In the genomic region with DNA sequence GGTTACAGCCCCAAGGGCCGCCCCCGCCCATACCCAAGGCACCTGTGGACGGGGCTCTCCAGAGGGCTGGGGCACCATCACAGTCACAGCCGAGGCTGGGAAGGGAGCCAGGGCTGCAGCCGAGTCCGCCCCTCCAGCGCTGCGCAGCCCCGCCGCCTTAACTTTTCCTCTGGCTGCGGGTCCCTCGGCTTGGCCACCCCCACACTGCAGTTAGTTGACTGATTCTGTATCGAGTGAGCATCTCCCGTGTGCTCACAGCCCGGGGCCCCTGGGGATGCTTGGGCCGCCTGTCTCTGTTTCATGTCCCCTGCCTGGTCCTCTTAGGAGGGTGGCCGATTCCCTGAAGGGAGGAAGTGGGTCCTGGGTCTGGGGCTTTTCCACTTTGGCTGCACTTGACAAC, we compare ENCODE assay signal across 23 cellular contexts. TPM values are rescaled to one million over a fixed set of nuclear protein-coding genes. Genes with fewer than 3 reads are reported as not detected.
DNase-seq lines count a peak whose midpoint lies in the region; ATAC-seq and TF ChIP-seq lines count a peak whose summit lies in the region.
"Had no signal": no experiment of that assay in that cellular context is flagged by ENCODE, and none has a peak within 500 bp of the region (broad histone marks: within the 10 kb centered on the region; RNA-seq: fewer than 3 reads in every experiment).

No MANE protein-coding gene starts in this region.

- H3K36me3 ChIP-seq in IMR-90 (ENCODE audit: control insufficient read depth, insufficient read depth, low read length) (no peaks in the 10 kb centered on the region), left ventricle myocardium inferior (no peaks in the 10 kb centered on the region), trophoblast cell (ENCODE audit: control insufficient read depth in 1 of 2, insufficient read depth in 2 of 2, low read length in 2 of 2) (no peaks in the 10 kb centered on the region)

- TF ChIP-seq CTCF in IMR-90 (conservative IDR thresholded peaks at IDR 0.05; ENCODE audit: low read depth, low read length) (no peak), left ventricle myocardium inferior (IDR thresholded peaks at IDR 0.05; ENCODE audit: borderline replicate concordance) (no peak)

- H2BK5ac ChIP-seq in IMR-90 (ENCODE audit: low read depth, low read length, poor library complexity, severe bottlenecking) (no peak overlapping the region), trophoblast cell (ENCODE audit: low read depth, low read length, poor library complexity) (peak overlapping the region; percentile 24)

- DNase-seq in GM03348 (ENCODE audit: low spot score) = peak; percentile 18
- DNase-seq in IMR-90 = no peak
- no peak for DNase-seq in left ventricle myocardium inferior
- no peak for DNase-seq in trophoblast cell
- DNase-seq in EL = no peak
- no peak for DNase-seq in KBM-7
- DNase-seq: activated CD8-positive, alpha-beta T cell treated with anti-CD3 and anti-CD28 coated beads, Interleukin-2, amount 10 ng/mL, durations not matched to agents 7 days and 5 days; activated naive CD8-positive, alpha-beta T cell treated with anti-CD3 and anti-CD28 coated beads, Interleukin-2, amount 50 U/mL, for 24 hours; activated T-cell treated with anti-CD3 and anti-CD28 coated beads, Interleukin-2, amount 50 U/mL, for 24 hours; CD4-positive, CD25-positive, alpha-beta regulatory T cell; mammary epithelial cell; NCI-H1048; NCI-H1694; NCI-H510A; NK-92 treated with Interleukin-12 subunit alpha and Interleukin-12 subunit beta, amount 100 ng/mL, for 24 hours; PC-3; posterior cingulate gyrus; SHP77; stimulated activated CD4-positive, alpha-beta T cell treated with anti-CD3 and anti-CD28 coated beads, Interleukin-12 subunit alpha, Interleukin-12 subunit beta, amount 100 ng/mL, for 4 hours; stimulated activated CD4-positive, alpha-beta T cell treated with anti-CD3 and anti-CD28 coated beads, Interleukin-4, amount 100 ng/mL, for 24 hours had no signal

- H3K27ac ChIP-seq in IMR-90 (ENCODE audit: insufficient read depth, low read length) (no peak overlapping the region), left ventricle myocardium inferior (replicated peaks) (peak overlapping the region; percentile 74), trophoblast cell (ENCODE audit: low read depth, low read length) (no peak overlapping the region)

- H3K4me1 ChIP-seq in IMR-90 (ENCODE audit: control insufficient read depth, insufficient read depth, low read length) = peaks cover 12% of the 10 kb centered on the region
- peaks cover 47% of the 10 kb centered on the region for H3K4me1 ChIP-seq in left ventricle myocardium inferior
- H3K4me1 ChIP-seq in trophoblast cell (ENCODE audit: control insufficient read depth in 1 of 2, insufficient read depth in 2 of 2, low read length in 2 of 2) = peaks cover 0 to 7% of the 10 kb centered on the region in 2 experiments

- no peak overlapping the region for H2AK5ac ChIP-seq in IMR-90 (ENCODE audit: low read depth, low read length)
- H2AK5ac ChIP-seq in trophoblast cell (ENCODE audit: low read length) = no peak overlapping the region

- 67% methylated on average over 3 of the region's 17 CpGs; no CpG with 5 or more reads in 1 of the 2 experiments for WGBS in IMR-90 (ENCODE audit: extremely low coverage in 2 of 2, insufficient read length in 1 of 2), 2 experiments
- no CpG with 5 or more reads among the region's 17 CpGs for WGBS in trophoblast cell (ENCODE audit: extremely low coverage, insufficient coverage, insufficient read length)

- H4K91ac ChIP-seq in IMR-90 (ENCODE audit: insufficient read depth, low read depth, low read length) (no peak overlapping the region), trophoblast cell (ENCODE audit: low read depth, low read length) (peak overlapping the region; percentile 11)

- no peak overlapping the region for H2BK12ac ChIP-seq in trophoblast cell (ENCODE audit: low read length)

- peaks cover 2% of the 10 kb centered on the region; the same call in 1 of the 2 replicates for H3K27me3 ChIP-seq in IMR-90 (ENCODE audit: control insufficient read depth, insufficient read depth, low read length)
- H3K27me3 ChIP-seq in left ventricle myocardium inferior (ENCODE audit: low read depth) = no peaks in the 10 kb centered on the region
- no peaks in the 10 kb centered on the region for H3K27me3 ChIP-seq in trophoblast cell (ENCODE audit: insufficient read depth, low read length)

- H4K20me1 ChIP-seq in IMR-90 (ENCODE audit: insufficient read depth, low read length) = no peaks in the 10 kb centered on the region

- H3K23ac ChIP-seq in IMR-90 (ENCODE audit: low read depth, low read length) (no peak overlapping the region), trophoblast cell (ENCODE audit: low read length) (no peak overlapping the region)

- no peak overlapping the region for H2BK120ac ChIP-seq in IMR-90 (ENCODE audit: low read depth, low read length)
- H2BK120ac ChIP-seq in trophoblast cell (ENCODE audit: insufficient read depth, low read length, poor library complexity) = peak overlapping the region; percentile 11

- CTCF ChIA-PET in IMR-90 (lab: Yijun Ruan, JAX) = no interaction called here

- H3K79me1 ChIP-seq in IMR-90 (ENCODE audit: low read depth in 1 of 2, low read length in 2 of 2) (no peaks in the 10 kb centered on the region), trophoblast cell (ENCODE audit: low read length) (no peaks in the 10 kb centered on the region)

- H3K4me2 ChIP-seq in IMR-90 (ENCODE audit: low read depth, low read length) (no peak overlapping the region), trophoblast cell (ENCODE audit: low read length) (no peak overlapping the region)

- H2AK9ac ChIP-seq in IMR-90 (replicated peaks; ENCODE audit: low read depth, low read length, poor library complexity) = no peak overlapping the region

- POLR2A ChIA-PET in IMR-90 (lab: Charles Lee; ENCODE audit: unreplicated experiment) = no interaction called here

- dilution Hi-C loops in IMR-90 (cut with HindIII; ENCODE audit: low sequenced_read_pairs, unreplicated experiment) = no loop called here

- no peak overlapping the region for H4K12ac ChIP-seq in trophoblast cell (ENCODE audit: low read depth, low read length)

- no peak overlapping the region for H3K18ac ChIP-seq in IMR-90 (ENCODE audit: low read depth, low read length)
- peak overlapping the region; percentile 55 for H3K18ac ChIP-seq in trophoblast cell (ENCODE audit: low read length)

- H3K9ac ChIP-seq in IMR-90 (ENCODE audit: low read depth, low read length) (no peak overlapping the region), trophoblast cell (ENCODE audit: low read length) (no peak overlapping the region)

- no peak overlapping the region for H3K56ac ChIP-seq in IMR-90 (ENCODE audit: extremely low read depth, insufficient read depth, low read length)

- intact Hi-C loops in IMR-90 (cut with micrococcal nuclease) (no loop called here), left ventricle myocardium inferior (cut with micrococcal nuclease) (no loop called here)

- in situ Hi-C loops in IMR-90 (cut with MboI; ENCODE audit: low sequenced_read_pairs) (no loop called here), KBM-7 (cut with MboI; ENCODE audit: low pct_unique_long_range_greater_than_20kb, low sequenced_read_pairs) (no loop called here)

- H3K9me1 ChIP-seq in IMR-90 (ENCODE audit: insufficient read depth, low read length) = peaks cover 8% of the 10 kb centered on the region

- H3K9me3 ChIP-seq in IMR-90 (ENCODE audit: control insufficient read depth, insufficient read depth, low read length) = no peaks in the 10 kb centered on the region
- no peaks in the 10 kb centered on the region for H3K9me3 ChIP-seq in left ventricle myocardium inferior (replicated peaks)
- no peaks in the 10 kb centered on the region for H3K9me3 ChIP-seq in trophoblast cell (ENCODE audit: insufficient read depth, low read depth, low read length)

- H3K4me3 ChIP-seq in IMR-90 (ENCODE audit: insufficient read depth, low read depth, low read length) = no peak overlapping the region
- H3K4me3 ChIP-seq in left ventricle myocardium inferior = no peak overlapping the region
- H3K4me3 ChIP-seq in trophoblast cell (ENCODE audit: low read depth, low read length) = no peak overlapping the region

- no peaks in the 10 kb centered on the region for H3K79me2 ChIP-seq in trophoblast cell (ENCODE audit: control insufficient read depth, insufficient read depth, low read length, poor library complexity)

- no peak overlapping the region for H4K5ac ChIP-seq in IMR-90 (ENCODE audit: low read depth, low read length)

- ATAC-seq in IMR-90 (ENCODE audit: low read depth) = no peak
- no peak for ATAC-seq in GM21619 (IDR thresholded peaks at IDR 0.05; ENCODE audit: unreplicated experiment)
- no peak for ATAC-seq in GM19452 (IDR thresholded peaks at IDR 0.05; ENCODE audit: unreplicated experiment)
- ATAC-seq: activated CD8-positive, alpha-beta T cell treated with anti-CD3 and anti-CD28 coated beads, Interleukin-2, amount 10 ng/mL, durations not matched to agents 7 days and 5 days; activated naive CD8-positive, alpha-beta T cell treated with anti-CD3 and anti-CD28 coated beads, Interleukin-2, amount 50 U/mL, for 24 hours; PC-3; stimulated activated effector memory CD8-positive, alpha-beta T cell treated with anti-CD3 and anti-CD28 coated beads, Interleukin-12 subunit alpha, Interleukin-12 subunit beta, amount 100 ng/mL, for 72 hours had no signal

- H2BK15ac ChIP-seq in IMR-90 (ENCODE audit: low read depth, low read length) = no peak overlapping the region; the same call in 2 of the 3 replicates

- TF ChIP-seq RAD21 in IMR-90 (IDR thresholded peaks at IDR 0.05; ENCODE audit: low read length) = no peak

- BruUV-seq in IMR-90 (replicated peaks; lab: Mats Ljungman, UMichigan) = no TSS peak

- TF ChIP-seq POLR2A in IMR-90 (IDR thresholded peaks at IDR 0.05; ENCODE audit: low read depth, low read length) = no peak

- H3K14ac ChIP-seq in IMR-90 (replicated peaks; ENCODE audit: low read depth, low read length) (no peak overlapping the region), trophoblast cell (ENCODE audit: low read length) (peak overlapping the region; percentile 44)

- H3K4ac ChIP-seq in IMR-90 (ENCODE audit: low read depth, low read length) = no peak overlapping the region; the same call in 1 of the 2 replicates
- H3K4ac ChIP-seq in trophoblast cell (ENCODE audit: low read depth, low read length) = no peak overlapping the region

- no peak overlapping the region for H2BK20ac ChIP-seq in IMR-90 (ENCODE audit: low read depth, low read length)

- H4K8ac ChIP-seq in IMR-90 (ENCODE audit: low read depth in 2 of 2, low read length in 2 of 2) = no peak overlapping the region
- no peak overlapping the region for H4K8ac ChIP-seq in trophoblast cell (ENCODE audit: low read depth, low read length)

- peak overlapping the region; percentile 5 for H2AFZ ChIP-seq in IMR-90 (replicated peaks; ENCODE audit: low read length, poor library complexity)
- no peak overlapping the region for H2AFZ ChIP-seq in trophoblast cell (ENCODE audit: insufficient read depth, low read length, poor library complexity)

TF ChIP-seq in IMR-90, 13 proteins besides CTCF, POLR2A, EP300 and RAD21:
- TF ChIP-seq CHD1 (IDR thresholded peaks at IDR 0.05; ENCODE audit: low read depth, low read length) (no peak), RCOR1 (IDR thresholded peaks at IDR 0.05; ENCODE audit: insufficient replicate concordance, low read length) (no peak)

RNA-seq across cellular contexts. Expression of a gene that starts 33.7 kb away (rescaled TPM):
- total RNA-seq in IMR-90 (2012; rRNA removed) (under 0.01 TPM in 2 replicates), left ventricle myocardium inferior (12.4 TPM)
- polyA plus RNA-seq in IMR-90 (2012; rRNA removed) = 0.14 and 0.34 TPM in 2 replicates
- polyA plus RNA-seq in IMR-90 (2012; cell fraction: cytosol; rRNA removed) = 0.24 and 0.29 TPM in 2 replicates
- 0.73 and 0.91 TPM in 2 replicates for polyA plus RNA-seq in IMR-90 (2012; cell fraction: nucleus; rRNA removed; ENCODE audit: low replicate concordance)
- polyA plus RNA-seq in trophoblast cell (2013) = 18.4 and 19.0 TPM in 2 replicates

Comparison
In these comparisons a context has a peak if more than half of its experiments do, and no peak if none do; other contexts are left out.
1. RNA of a gene that starts 33.7 kb away (total RNA-seq): 12.4 TPM in left ventricle myocardium inferior (single experiment); under 0.01 TPM in IMR-90; every median in the first group is over 10 times any median in the second.